8 cellular contexts compared by ENCODE assay signal in genomic region chr2:30231726-30232026, GRCh38. TPM values are rescaled to one million over a fixed set of nuclear protein-coding genes. Genes with fewer than 3 reads are reported as not detected.
A peak's percentile ranks its signal among the peaks of the same experiment; 100 is the strongest.
DNase-seq lines count a peak whose midpoint lies in the region; ATAC-seq lines count a peak whose summit lies in the region.

No MANE protein-coding gene starts in this region.

- peaks cover 66% of the 10 kb centered on the region for H3K4me1 Mint-ChIP-seq in activated naive CD4-positive, alpha-beta T cell treated with anti-CD3 and anti-CD28 coated beads, Interleukin-2, amount 50 U/mL, for 24 hours

- H3K36me3 Mint-ChIP-seq in activated naive CD4-positive, alpha-beta T cell treated with anti-CD3 and anti-CD28 coated beads, Interleukin-2, amount 50 U/mL, for 24 hours, result peaks cover 9% of the 10 kb centered on the region

- no peaks in the 10 kb centered on the region for H3K27me3 Mint-ChIP-seq in activated naive CD4-positive, alpha-beta T cell treated with anti-CD3 and anti-CD28 coated beads, Interleukin-2, amount 50 U/mL, for 24 hours

- ATAC-seq in GM18870 (IDR thresholded peaks at IDR 0.05; ENCODE audit: unreplicated experiment) (peak; percentile 1), HG03558 (IDR thresholded peaks at IDR 0.05; ENCODE audit: extremely low read depth, unreplicated experiment) (peak; percentile 9), HG02623 (IDR thresholded peaks at IDR 0.05; ENCODE audit: unreplicated experiment) (no peak)

- H3K27ac Mint-ChIP-seq in activated naive CD4-positive, alpha-beta T cell treated with anti-CD3 and anti-CD28 coated beads, Interleukin-2, amount 50 U/mL, for 24 hours, result peak overlapping the region; percentile 94

- peaks cover 2% of the 10 kb centered on the region for H3K9me3 ChIP-seq in iPS-18c (ENCODE audit: control insufficient read depth, insufficient read depth, low read length)

- H3K9me3 Mint-ChIP-seq in activated naive CD4-positive, alpha-beta T cell treated with anti-CD3 and anti-CD28 coated beads, Interleukin-2, amount 50 U/mL, for 24 hours, result no peaks in the 10 kb centered on the region

- peak; percentile 72 for DNase-seq in stimulated activated naive CD4-positive, alpha-beta T cell treated with Interleukin-2 at 50 U/mL for 16 hours (lab: John Stamatoyannopoulos, UW)
- DNase-seq in NCI-H2029 treated with DMSO at 0.1 percent for 48 hours (lab: John Stamatoyannopoulos, UW) (no peak), ureter (ENCODE audit: low spot score) (no peak)

- H3K4me3 Mint-ChIP-seq in activated naive CD4-positive, alpha-beta T cell treated with anti-CD3 and anti-CD28 coated beads, Interleukin-2, amount 50 U/mL, for 24 hours, result peak overlapping the region; percentile 88

- peak overlapping the region; percentile 84 for H3K4me3 ChIP-seq in iPS-18c (ENCODE audit: insufficient read depth, low read depth, low read length)

RNA-seq across cellular contexts. Expression of gene LBH, which starts 0.3 kb away (rescaled TPM):
- total RNA-seq in ureter, result 32.3 TPM
